8 cellular contexts compared by ENCODE assay signal in the genomic region with DNA sequence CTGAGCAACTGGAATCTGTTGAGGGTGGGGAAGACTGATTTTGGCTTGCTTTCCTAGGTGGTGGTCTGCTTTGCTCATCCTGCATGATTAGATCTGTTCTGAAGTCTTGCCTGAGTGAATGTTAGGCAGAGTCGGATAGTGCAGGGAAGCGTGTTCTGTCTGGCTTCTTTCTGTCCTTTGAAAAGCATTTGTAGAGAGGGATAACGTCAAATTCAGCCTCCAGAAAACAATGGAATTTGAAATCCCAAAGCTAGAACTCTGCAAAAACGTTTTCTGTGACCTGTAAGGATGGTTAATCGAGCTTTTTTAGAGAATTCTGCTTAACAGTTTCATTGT. TPM values are rescaled to one million over a fixed set of nuclear protein-coding genes. Genes with fewer than 3 reads are reported as not detected.
DNase-seq lines count a peak whose midpoint lies in the region; ATAC-seq and TF ChIP-seq lines count a peak whose summit lies in the region.

No MANE protein-coding gene starts in this region.

- peak overlapping the region; percentile 96 for H3K4me3 Mint-ChIP-seq in activated T-helper 1 cell treated with anti-CD3 and anti-CD28 coated beads, Interleukin-12 subunit alpha, Interleukin-12 subunit beta, Interleukin-2, Interleukin-4 antibody, amounts not matched to agents 30 ng/mL and 10 ng/mL and 1 ng/mL, durations not matched to agents 14 hours and 24 hours and 36 hours

- no peak overlapping the region for H3K27ac Mint-ChIP-seq in activated T-helper 1 cell treated with anti-CD3 and anti-CD28 coated beads, Interleukin-12 subunit alpha, Interleukin-12 subunit beta, Interleukin-2, Interleukin-4 antibody, amounts not matched to agents 30 ng/mL and 10 ng/mL and 1 ng/mL, durations not matched to agents 14 hours and 24 hours and 36 hours

- no peaks in the 10 kb centered on the region for H3K9me3 ChIP-seq in HCT116 (ENCODE audit: control insufficient read depth in 1 of 2, insufficient read depth in 1 of 2, low read depth in 1 of 2, low read length in 2 of 2)
- no peaks in the 10 kb centered on the region for H3K9me3 ChIP-seq in smooth muscle cell (replicated peaks; ENCODE audit: low read depth)

- H3K36me3 ChIP-seq in HCT116 (ENCODE audit: control insufficient read depth in 1 of 2, insufficient read depth in 2 of 2, low read length in 2 of 2) (no peaks in the 10 kb centered on the region), smooth muscle cell (ENCODE audit: low read depth) (no peaks in the 10 kb centered on the region)

- peak overlapping the region; percentile 53 to 83 for H3K4me3 ChIP-seq in HCT116 (replicated peaks in 1 of 2; ENCODE audit: low read depth in 1 of 2, low read length in 2 of 2)
- peak overlapping the region; percentile 73 for H3K4me3 ChIP-seq in iPS-11a (ENCODE audit: low read depth, low read length)
- peak overlapping the region; percentile 88 for H3K4me3 ChIP-seq in smooth muscle cell

- H4K20me1 ChIP-seq in HCT116 (ENCODE audit: insufficient read depth) (no peaks in the 10 kb centered on the region), smooth muscle cell (ENCODE audit: low read depth) (peaks cover 36% of the 10 kb centered on the region)

- H3K9ac ChIP-seq in HCT116 (ENCODE audit: low read length) (peak overlapping the region; percentile 88), smooth muscle cell (ENCODE audit: low read depth) (peak overlapping the region; percentile 84)

- TF ChIP-seq CTCF in HCT116 (IDR thresholded peaks at IDR 0.05 in 2 of 3, conservative IDR thresholded peaks at IDR 0.05 in 1 of 3; ENCODE audit: borderline replicate concordance in 1 of 3, insufficient read depth in 1 of 3, low read depth in 2 of 3, low read length in 2 of 3) (no peak), smooth muscle cell (IDR thresholded peaks at IDR 0.05; ENCODE audit: borderline replicate concordance, insufficient read depth, poor library complexity, severe bottlenecking) (no peak), GM10266 (IDR thresholded peaks at IDR 0.05; ENCODE audit: control insufficient read depth, insufficient read depth, low read depth, missing control alignments) (no peak)

- intact Hi-C loops in HCT116 (cut with micrococcal nuclease) = loop anchor here (5.0 kb wide), 1 partner anchor 230 kb away; no protein-coding TSS in a partner anchor
- intact Hi-C loops in activated T-helper 1 cell treated with anti-CD3 and anti-CD28 coated beads, Interleukin-12 subunit alpha, Interleukin-12 subunit beta, Interleukin-2, Interleukin-4 antibody, amounts not matched to agents 30 ng/mL and 10 ng/mL and 1 ng/mL, durations not matched to agents 14 hours and 24 hours and 36 hours (cut with micrococcal nuclease) = loop anchor here (2.0 kb wide), 2 partner anchors 33 to 933 kb away; a partner anchor contains a TSS

- peaks cover 3% of the 10 kb centered on the region for H3F3A ChIP-seq in smooth muscle cell (ENCODE audit: low read depth)

- no TSS peak for BruUV-seq in HCT116 (replicated peaks; lab: Mats Ljungman, UMichigan)

- RAD21 ChIA-PET in HCT116 (lab: Charles Lee; ENCODE audit: low non-redundant PET in 1 of 2, low total read pairs in 2 of 2, uncharacterized antibody in 2 of 2, unreplicated experiment in 2 of 2) = interaction anchor here in 1 of 2 experiments (0.5 kb wide), 1 partner anchor 64 kb away, joined by 3 read pairs; no protein-coding TSS in a partner anchor

- H3K27ac ChIP-seq in HCT116 (ENCODE audit: low read depth, low read length) = no peak overlapping the region
- no peak overlapping the region for H3K27ac ChIP-seq in smooth muscle cell (ENCODE audit: low read depth)

- H3K4me1 ChIP-seq in HCT116 (ENCODE audit: control insufficient read depth in 1 of 2, insufficient read depth in 2 of 2, low read length in 2 of 2) (peaks cover 3 to 16% of the 10 kb centered on the region in 2 experiments; a peak in 3 of 4 replicates), smooth muscle cell (ENCODE audit: low read depth) (peaks cover 12% of the 10 kb centered on the region)

- ATAC-seq in HCT116 = no peak
- no peak for ATAC-seq in GM19467 (IDR thresholded peaks at IDR 0.05; ENCODE audit: unreplicated experiment)
- ATAC-seq in HG03159 (IDR thresholded peaks at IDR 0.05; ENCODE audit: unreplicated experiment) = no peak

- no peak for TF ChIP-seq POLR2A in HCT116 (IDR thresholded peaks at IDR 0.05; ENCODE audit: borderline replicate concordance, extremely low read depth, insufficient read depth, insufficient read length)

- H3K79me2 ChIP-seq in HCT116 (ENCODE audit: insufficient read depth, low read length) (peaks cover 45% of the 10 kb centered on the region), smooth muscle cell (ENCODE audit: low read depth) (peaks cover 38% of the 10 kb centered on the region)

- no peaks in the 10 kb centered on the region for H3K9me3 Mint-ChIP-seq in activated T-helper 1 cell treated with anti-CD3 and anti-CD28 coated beads, Interleukin-12 subunit alpha, Interleukin-12 subunit beta, Interleukin-2, Interleukin-4 antibody, amounts not matched to agents 30 ng/mL and 10 ng/mL and 1 ng/mL, durations not matched to agents 14 hours and 24 hours and 36 hours

- POLR2A ChIA-PET in HCT116 (lab: Charles Lee) = no interaction called here

- DNase-seq in HCT116 (ENCODE audit: low read depth, low spot score) (no peak), smooth muscle cell (lab: John Stamatoyannopoulos, UW; ENCODE audit: unreplicated experiment) (no peak), NCI-H1930 (lab: John Stamatoyannopoulos, UW) (no peak), GM10266 (ENCODE audit: extremely low spot score) (no peak)
- DNase-seq in activated T-helper 1 cell treated with anti-CD3 and anti-CD28 coated beads, Interleukin-12 subunit alpha, Interleukin-12 subunit beta, Interleukin-2, Interleukin-4 antibody, amounts not matched to agents 30 ng/mL and 10 ng/mL and 1 ng/mL, durations not matched to agents 14 hours and 24 hours and 36 hours (ENCODE audit: low spot score) = no peak

- WGBS in smooth muscle cell (ENCODE audit: low lambda C conversion rate) = 29% methylated on average over 5 of the region's 5 CpGs

- H3K27me3 Mint-ChIP-seq in activated T-helper 1 cell treated with anti-CD3 and anti-CD28 coated beads, Interleukin-12 subunit alpha, Interleukin-12 subunit beta, Interleukin-2, Interleukin-4 antibody, amounts not matched to agents 30 ng/mL and 10 ng/mL and 1 ng/mL, durations not matched to agents 14 hours and 24 hours and 36 hours (ENCODE audit: insufficient read depth) = peaks cover 36% of the 10 kb centered on the region

- H3K4me2 ChIP-seq in HCT116 (ENCODE audit: low read length) = peak overlapping the region; percentile 90
- peak overlapping the region; percentile 93 for H3K4me2 ChIP-seq in smooth muscle cell

- no peaks in the 10 kb centered on the region for H3K9me2 ChIP-seq in HCT116 (ENCODE audit: insufficient read depth)

- peaks cover 3% of the 10 kb centered on the region for H3K36me3 Mint-ChIP-seq in activated T-helper 1 cell treated with anti-CD3 and anti-CD28 coated beads, Interleukin-12 subunit alpha, Interleukin-12 subunit beta, Interleukin-2, Interleukin-4 antibody, amounts not matched to agents 30 ng/mL and 10 ng/mL and 1 ng/mL, durations not matched to agents 14 hours and 24 hours and 36 hours (ENCODE audit: low read depth)

- no peak for TF ChIP-seq RAD21 in HCT116 (IDR thresholded peaks at IDR 0.05; ENCODE audit: low read depth)

- H3K27me3 ChIP-seq in HCT116 (ENCODE audit: insufficient read depth, low read length) (no peaks in the 10 kb centered on the region), smooth muscle cell (ENCODE audit: low read depth) (no peaks in the 10 kb centered on the region)

- H3K4me1 Mint-ChIP-seq in activated T-helper 1 cell treated with anti-CD3 and anti-CD28 coated beads, Interleukin-12 subunit alpha, Interleukin-12 subunit beta, Interleukin-2, Interleukin-4 antibody, amounts not matched to agents 30 ng/mL and 10 ng/mL and 1 ng/mL, durations not matched to agents 14 hours and 24 hours and 36 hours (ENCODE audit: low read depth) = peaks cover 21% of the 10 kb centered on the region

- CTCF ChIA-PET in HCT116 (lab: Charles Lee) = interaction anchor here (1.2 kb wide), 2 partner anchors 64 to 102 kb away, joined by 3 to 4 read pairs; no protein-coding TSS in a partner anchor

- no peak overlapping the region for H2AFZ ChIP-seq in HCT116 (ENCODE audit: low read depth, low read length, poor library complexity, severe bottlenecking)
- peak overlapping the region; percentile 81 for H2AFZ ChIP-seq in smooth muscle cell (ENCODE audit: low read depth)

TF ChIP-seq in HCT116, 20 proteins besides CTCF, POLR2A, EP300 and RAD21:
- TF ChIP-seq POLR2AphosphoS5 (IDR thresholded peaks at IDR 0.05; ENCODE audit: low read depth, low read length) (no peak), EGR1 (IDR thresholded peaks at IDR 0.05; ENCODE audit: low read depth) (no peak), CBX3 (IDR thresholded peaks at IDR 0.05; ENCODE audit: low read depth) (no peak), SRF (IDR thresholded peaks at IDR 0.05; ENCODE audit: low read depth) (no peak), EZH2 (IDR thresholded peaks at IDR 0.05) (no peak)
- TF ChIP-seq, protein P1, sequence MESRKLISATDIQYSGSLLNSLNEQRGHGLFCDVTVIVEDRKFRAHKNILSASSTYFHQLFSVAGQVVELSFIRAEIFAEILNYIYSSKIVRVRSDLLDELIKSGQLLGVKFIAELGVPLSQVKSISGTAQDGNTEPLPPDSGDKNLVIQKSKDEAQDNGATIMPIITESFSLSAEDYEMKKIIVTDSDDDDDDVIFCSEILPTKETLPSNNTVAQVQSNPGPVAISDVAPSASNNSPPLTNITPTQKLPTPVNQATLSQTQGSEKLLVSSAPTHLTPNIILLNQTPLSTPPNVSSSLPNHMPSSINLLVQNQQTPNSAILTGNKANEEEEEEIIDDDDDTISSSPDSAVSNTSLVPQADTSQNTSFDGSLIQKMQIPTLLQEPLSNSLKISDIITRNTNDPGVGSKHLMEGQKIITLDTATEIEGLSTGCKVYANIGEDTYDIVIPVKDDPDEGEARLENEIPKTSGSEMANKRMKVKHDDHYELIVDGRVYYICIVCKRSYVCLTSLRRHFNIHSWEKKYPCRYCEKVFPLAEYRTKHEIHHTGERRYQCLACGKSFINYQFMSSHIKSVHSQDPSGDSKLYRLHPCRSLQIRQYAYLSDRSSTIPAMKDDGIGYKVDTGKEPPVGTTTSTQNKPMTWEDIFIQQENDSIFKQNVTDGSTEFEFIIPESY (IDR thresholded peaks at IDR 0.05; ENCODE audit: extremely low read depth, insufficient replicate concordance, low read length) = no peak
- TF ChIP-seq, protein P2, sequence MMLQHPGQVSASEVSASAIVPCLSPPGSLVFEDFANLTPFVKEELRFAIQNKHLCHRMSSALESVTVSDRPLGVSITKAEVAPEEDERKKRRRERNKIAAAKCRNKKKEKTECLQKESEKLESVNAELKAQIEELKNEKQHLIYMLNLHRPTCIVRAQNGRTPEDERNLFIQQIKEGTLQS (IDR thresholded peaks at IDR 0.05) = no peak

RNA-seq across cellular contexts. Expression of a gene that starts 1.4 kb away (rescaled TPM):
- total RNA-seq in HCT116 (2021; ENCODE audit: unreplicated experiment) (22.2 TPM), smooth muscle cell (26.6 and 30.7 TPM in 2 replicates)
- polyA plus RNA-seq in HCT116 (2012) = 11.0 and 13.0 TPM in 2 replicates
- 2.8 and 2.9 TPM in 2 replicates for total RNA-seq in activated T-helper 1 cell treated with anti-CD3 and anti-CD28 coated beads, Interleukin-12 subunit alpha, Interleukin-12 subunit beta, Interleukin-2, Interleukin-4 antibody, amounts not matched to agents 30 ng/mL and 10 ng/mL and 1 ng/mL, durations not matched to agents 14 hours and 24 hours and 36 hours
- 7.7 and 8.3 TPM in 2 replicates for polyA plus RNA-seq in smooth muscle cell
